Comparison of ENCODE assay signal across 26 cellular contexts in the genomic region with DNA sequence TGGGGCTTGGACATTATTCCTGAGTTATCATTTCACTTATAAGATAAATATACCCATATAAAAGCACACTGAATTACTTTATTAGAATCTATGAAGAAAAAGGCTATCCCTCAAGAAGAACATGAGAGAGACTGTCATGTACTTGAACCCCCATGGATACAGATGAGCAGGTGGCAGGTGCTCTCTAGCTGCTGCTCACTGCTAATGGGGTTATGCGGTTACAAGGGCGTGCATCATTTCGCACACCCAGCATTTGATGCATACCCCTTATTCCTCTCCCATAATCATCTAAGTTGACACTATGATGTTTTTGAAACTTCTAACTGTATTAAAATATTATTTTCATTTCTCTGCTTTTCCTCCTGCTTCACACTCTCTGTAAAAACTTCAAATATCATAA. TPM values are rescaled to one million over a fixed set of nuclear protein-coding genes. Genes with fewer than 3 reads are reported as not detected.
DNase-seq lines count a peak whose midpoint lies in the region; ATAC-seq lines count a peak whose summit lies in the region.
"Had no signal": no experiment of that assay in that cellular context is flagged by ENCODE, and none has a peak within 500 bp of the region (broad histone marks: within the 10 kb centered on the region; RNA-seq: fewer than 3 reads in every experiment).

No MANE protein-coding gene starts in this region.

- peak overlapping the region; percentile 76 to 93 (median 83) for H3K4me3 Mint-ChIP-seq in CD4-positive, CD25-positive, alpha-beta regulatory T cell
- peak overlapping the region; percentile 57 for H3K4me3 Mint-ChIP-seq in T-helper 17 cell
- H3K4me3 Mint-ChIP-seq: IgD-negative memory B cell had no signal

- H3K36me3 Mint-ChIP-seq in CD4-positive, CD25-positive, alpha-beta regulatory T cell, result peaks cover 73% of the 10 kb centered on the region
- H3K36me3 Mint-ChIP-seq in T-helper 17 cell (ENCODE audit: low read depth), result peaks cover 10% of the 10 kb centered on the region
- H3K36me3 Mint-ChIP-seq: IgD-negative memory B cell had no signal

- H3K27me3 Mint-ChIP-seq in CD4-positive, CD25-positive, alpha-beta regulatory T cell, result no peaks in the 10 kb centered on the region
- no peaks in the 10 kb centered on the region for H3K27me3 Mint-ChIP-seq in T-helper 17 cell

- peak overlapping the region; percentile 100 for H3K4me3 ChIP-seq in CD4-positive, CD25-positive, alpha-beta regulatory T cell (ENCODE audit: low read depth, low read length)
- H3K4me3 ChIP-seq: dorsolateral prefrontal cortex, esophagus muscularis mucosa, GM12878, PC-9, SK-N-MC had no signal

- peaks cover 56 to 97% (median 78%) of the 10 kb centered on the region in 4 donors for H3K4me1 Mint-ChIP-seq in CD4-positive, CD25-positive, alpha-beta regulatory T cell
- peaks cover 63% of the 10 kb centered on the region for H3K4me1 Mint-ChIP-seq in T-helper 17 cell

- ATAC-seq in CD4-positive, CD25-positive, alpha-beta regulatory T cell (ENCODE audit: low read depth in 2 of 2), result peak; percentile 33 to 45
- peak; percentile 66 for ATAC-seq in T-helper 17 cell
- ATAC-seq in HG03378 (IDR thresholded peaks at IDR 0.05; ENCODE audit: unreplicated experiment), result no peak
- no peak for ATAC-seq in GM19395 (IDR thresholded peaks at IDR 0.05; ENCODE audit: unreplicated experiment)
- ATAC-seq: GM12878, HCT116, left lobe of liver had no signal

- peak overlapping the region; percentile 90 to 93 (median 92) for H3K27ac Mint-ChIP-seq in CD4-positive, CD25-positive, alpha-beta regulatory T cell
- peak overlapping the region; percentile 97 for H3K27ac Mint-ChIP-seq in T-helper 17 cell
- H3K27ac Mint-ChIP-seq: IgD-negative memory B cell had no signal

- H3K4me1 ChIP-seq in CD4-positive, CD25-positive, alpha-beta regulatory T cell (ENCODE audit: control insufficient read depth, insufficient read depth, low read length, poor library complexity, severe bottlenecking), result peaks cover 98% of the 10 kb centered on the region
- H3K4me1 ChIP-seq: esophagus muscularis mucosa had no signal

- no peaks in the 10 kb centered on the region for H3K27me3 ChIP-seq in CD4-positive, CD25-positive, alpha-beta regulatory T cell (ENCODE audit: control insufficient read depth, insufficient read depth, low read length)

- peak overlapping the region; percentile 90 for H3K27ac ChIP-seq in CD4-positive, CD25-positive, alpha-beta regulatory T cell (ENCODE audit: insufficient read depth, low read length, poor library complexity, severe bottlenecking)
- H3K27ac ChIP-seq: 22Rv1, dorsolateral prefrontal cortex, esophagus muscularis mucosa, PC-9, SK-N-MC had no signal

- peak in 2 of 3 experiments; percentile 3 to 67 for DNase-seq in NCI-H1417 (lab: John Stamatoyannopoulos, UW)
- DNase-seq in NCI-H1417 treated with DMSO at 0.1 percent for 48 hours (lab: John Stamatoyannopoulos, UW), result no peak
- peak; percentile 34 to 64 (median 62) for DNase-seq in CD4-positive, CD25-positive, alpha-beta regulatory T cell
- DNase-seq in T-helper 17 cell, result peak in 1 of 3 donors; percentile 30
- DNase-seq in central memory CD4-positive, alpha-beta T cell, result peak; percentile 54
- DNase-seq in activated effector memory CD4-positive, alpha-beta T cell treated with anti-CD3 and anti-CD28 coated beads, Interleukin-2, amount 50 U/mL, for 16 hours, result no peak
- DNase-seq: activated CD8-positive, alpha-beta memory T cell treated with anti-CD3 and anti-CD28 coated beads for 24 hours; DMS 273 treated with DMSO at 0.1 percent for 48 hours; dorsolateral prefrontal cortex; GDM1; midbrain; NCI-H2029; NCI-H526 treated with DMSO at 0.1 percent for 48 hours; PC-9; stimulated activated CD4-positive, alpha-beta T cell treated with anti-CD3 and anti-CD28 coated beads, Interleukin-12 subunit alpha, Interleukin-12 subunit beta, amount 100 ng/mL, for 4 hours had no signal

- no peaks in the 10 kb centered on the region for H3K9me3 Mint-ChIP-seq in CD4-positive, CD25-positive, alpha-beta regulatory T cell

- peaks cover 71% of the 10 kb centered on the region for H3K36me3 ChIP-seq in CD4-positive, CD25-positive, alpha-beta regulatory T cell (ENCODE audit: control insufficient read depth, insufficient read depth, low read length)
- H3K36me3 ChIP-seq: esophagus muscularis mucosa had no signal

- no peaks in the 10 kb centered on the region for H3K9me3 ChIP-seq in CD4-positive, CD25-positive, alpha-beta regulatory T cell (ENCODE audit: control insufficient read depth in 2 of 2, low read length in 2 of 2)
- peaks cover 3% of the 10 kb centered on the region for H3K9me3 ChIP-seq in T-helper 17 cell (ENCODE audit: control insufficient read depth, low read length, poor library complexity, severe bottlenecking)

RNA-seq across cellular contexts. Expression of a gene that starts 16.4 kb away (rescaled TPM):
- 550 TPM for total RNA-seq in CD4-positive, CD25-positive, alpha-beta regulatory T cell
- polyA plus RNA-seq in CD4-positive, CD25-positive, alpha-beta regulatory T cell, result 100 to 1,000 TPM; 146 to 222 (median 169) TPM
- 100 to 1,000 TPM; 235 to 319 TPM for total RNA-seq in T-helper 17 cell
- total RNA-seq: PC-9 had no signal
- polyA plus RNA-seq: BJ had no signal

RNA-seq across cellular contexts. Expression of a gene that starts 31.0 kb away (rescaled TPM):
- not detected for total RNA-seq in CD4-positive, CD25-positive, alpha-beta regulatory T cell
- not detected for polyA plus RNA-seq in CD4-positive, CD25-positive, alpha-beta regulatory T cell
- not detected for total RNA-seq in T-helper 17 cell
- total RNA-seq: dorsolateral prefrontal cortex, esophagus muscularis mucosa, GM12878, left lobe of liver, PC-9 had no signal
- polyA plus RNA-seq: BJ, IgD-negative memory B cell, thymus had no signal

RNA-seq across cellular contexts. Expression of a gene that starts 54.4 kb away (rescaled TPM):
- 9.0 TPM for total RNA-seq in CD4-positive, CD25-positive, alpha-beta regulatory T cell
- 10 to 100 TPM; 15.0 to 19.5 (median 16.1) TPM for polyA plus RNA-seq in CD4-positive, CD25-positive, alpha-beta regulatory T cell
- 1 to 10 TPM; 6.3 to 7.8 TPM for total RNA-seq in T-helper 17 cell

Comparison
In these comparisons a context has a peak if more than half of its experiments do, and no peak if none do; other contexts are left out.
1. DNase-seq: peak in NCI-H1417 (2 of 3), CD4-positive, CD25-positive, alpha-beta regulatory T cell (3 of 3) and central memory CD4-positive, alpha-beta T cell (single experiment); none in NCI-H1417 treated with DMSO at 0.1 percent for 48 hours (single experiment) and activated effector memory CD4-positive, alpha-beta T cell treated with anti-CD3 and anti-CD28 coated beads, Interleukin-2, amount 50 U/mL, for 16 hours (single experiment).
2. ATAC-seq: peak in CD4-positive, CD25-positive, alpha-beta regulatory T cell (2 of 2) and T-helper 17 cell (single experiment); none in HG03378 (single experiment) and GM19395 (single experiment).